ENCODE assay signal across 11 cellular contexts in genomic region chr22:36348760-36349159, GRCh38. TPM values are rescaled to one million over a fixed set of nuclear protein-coding genes. Genes with fewer than 3 reads are reported as not detected.
DNase-seq lines count a peak whose midpoint lies in the region; ATAC-seq, FAIRE-seq and TF ChIP-seq lines count a peak whose summit lies in the region.
"Had no signal": no experiment of that assay in that cellular context is flagged by ENCODE, and none has a peak within 500 bp of the region (broad histone marks: within the 10 kb centered on the region; RNA-seq: fewer than 3 reads in every experiment).

No MANE protein-coding gene starts in this region.

- no peak for ATAC-seq in GM23338
- ATAC-seq in T-cell (replicated peaks in 1 of 4), result peak in 3 of 4 experiments; percentile 29 to 70 (median 34)
- no peak for ATAC-seq in gastrocnemius medialis
- ATAC-seq: left colon had no signal

- H3K27ac Mint-ChIP-seq in GM23338 (peak overlapping the region; percentile 40; the same call in 1 of the 2 replicates), T-cell (peak overlapping the region; percentile 92 to 94)

- TF ChIP-seq POLR2A in endothelial cell of umbilical vein (IDR thresholded peaks at IDR 0.05; ENCODE audit: low read depth, low read length) (no peak), gastrocnemius medialis (IDR thresholded peaks at IDR 0.05) (no peak), suprapubic skin (IDR thresholded peaks at IDR 0.05) (no peak)

- peaks cover 91% of the 10 kb centered on the region for H3K79me2 ChIP-seq in GM23338 (replicated peaks; ENCODE audit: insufficient read depth)
- H3K79me2 ChIP-seq in endothelial cell of umbilical vein (ENCODE audit: control insufficient read depth, insufficient read depth, low read length), result peaks cover 96% of the 10 kb centered on the region

- H3K36me3 Mint-ChIP-seq in GM23338 (ENCODE audit: low read depth), result peaks cover 25% of the 10 kb centered on the region
- H3K36me3 Mint-ChIP-seq in T-cell, result peaks cover 20% of the 10 kb centered on the region

- POLR2A ChIA-PET in T-cell (lab: Charles Lee), result no interaction called here
- POLR2A ChIA-PET in endothelial cell of umbilical vein (lab: Charles Lee), result interaction anchor here (0.7 kb wide), 1 partner anchor 133 kb away, joined by 3 read pairs; the partner anchor contains the start of gene TXN2

- peaks cover 10% of the 10 kb centered on the region for H3K27me3 Mint-ChIP-seq in GM23338 (ENCODE audit: insufficient read depth, low read depth, poor library complexity)
- H3K27me3 Mint-ChIP-seq in T-cell, result no peaks in the 10 kb centered on the region

- no peaks in the 10 kb centered on the region for H3K9me3 ChIP-seq in endothelial cell of umbilical vein (replicated peaks; ENCODE audit: control insufficient read depth, insufficient read depth, low read length)
- H3K9me3 ChIP-seq in gastrocnemius medialis, result no peaks in the 10 kb centered on the region
- no peaks in the 10 kb centered on the region for H3K9me3 ChIP-seq in suprapubic skin

- H3K27me3 ChIP-seq in GM23338 (ENCODE audit: insufficient read depth) (no peaks in the 10 kb centered on the region), endothelial cell of umbilical vein (ENCODE audit: control insufficient read depth in 2 of 2, insufficient read depth in 2 of 2, low read length in 2 of 2) (no peaks in the 10 kb centered on the region), gastrocnemius medialis (no peaks in the 10 kb centered on the region), suprapubic skin (no peaks in the 10 kb centered on the region)

- BruUV-seq in endothelial cell of umbilical vein (replicated peaks; lab: Mats Ljungman, UMichigan), result no TSS peak

- peaks cover 10% of the 10 kb centered on the region; the same call in 1 of the 2 replicates for H3K36me3 ChIP-seq in GM23338 (ENCODE audit: insufficient read depth)
- H3K36me3 ChIP-seq in endothelial cell of umbilical vein (ENCODE audit: control insufficient read depth in 2 of 2, extremely low read depth in 1 of 2, insufficient read depth in 2 of 2, low read length in 2 of 2), result peaks cover 14 to 23% of the 10 kb centered on the region in 2 experiments
- H3K36me3 ChIP-seq in gastrocnemius medialis, result peaks cover 0 to 34% of the 10 kb centered on the region in 2 donors
- peaks cover 12% of the 10 kb centered on the region for H3K36me3 ChIP-seq in suprapubic skin

- no peak for TF ChIP-seq CTCF in GM23338 (conservative IDR thresholded peaks at IDR 0.05; ENCODE audit: low read depth in 2 of 2)
- TF ChIP-seq CTCF in endothelial cell of umbilical vein (IDR thresholded peaks at IDR 0.05; ENCODE audit: extremely low read depth in 1 of 2, insufficient read depth in 1 of 2, low read depth in 1 of 2, low read length in 2 of 2), result no peak
- no peak for TF ChIP-seq CTCF in gastrocnemius medialis (IDR thresholded peaks at IDR 0.05 in 4 of 5, conservative IDR thresholded peaks at IDR 0.05 in 1 of 5)
- no peak for TF ChIP-seq CTCF in suprapubic skin (IDR thresholded peaks at IDR 0.05)

- DNase-seq in GM23338 (ENCODE audit: low spot score) (no peak), T-cell (peak in 2 of 34 experiments; percentile 29 to 51), endothelial cell of umbilical vein (ENCODE audit: low read depth, low spot score) (no peak), gastrocnemius medialis (no peak), suprapubic skin (ENCODE audit: low spot score in 2 of 2) (no peak), NCI-H446 (lab: John Stamatoyannopoulos, UW) (no peak), AML-193 (lab: John Stamatoyannopoulos, UW) (no peak)
- DNase-seq: left colon, NCI-H1105, NCI-H748 treated with DMSO at 0.1 percent for 48 hours, posterior cingulate gyrus had no signal

- H3K4me2 ChIP-seq in GM23338 (no peak overlapping the region), endothelial cell of umbilical vein (ENCODE audit: insufficient read depth, low read length) (no peak overlapping the region)

- no peak for TF ChIP-seq EP300 in suprapubic skin (IDR thresholded peaks at IDR 0.05)

- CTCF ChIA-PET in T-cell (lab: Charles Lee) (interaction anchor here in 1 of 2 donors (0.8 kb wide), 1 partner anchor 122 kb away, joined by 3 read pairs; no protein-coding TSS in a partner anchor), endothelial cell of umbilical vein (lab: Charles Lee) (interaction anchor here (1.2 to 3.0 kb wide), 2 partner anchors 16 to 122 kb away, joined by 5 to 8 read pairs; no protein-coding TSS in a partner anchor)

- dilution Hi-C loops in endothelial cell of umbilical vein (cut with MboI; ENCODE audit: extremely low pct_ligation_motif_present, low sequenced_read_pairs), result no loop called here

- no peak overlapping the region; the same call in 1 of the 2 replicates for H3K27ac ChIP-seq in GM23338 (ENCODE audit: low read depth)
- no peak overlapping the region for H3K27ac ChIP-seq in endothelial cell of umbilical vein (ENCODE audit: insufficient read depth, low read depth, low read length)
- H3K27ac ChIP-seq in gastrocnemius medialis, result peak overlapping the region; percentile 43 to 84 (median 83)
- H3K27ac ChIP-seq in suprapubic skin, result no peak overlapping the region

- H3K4me3 Mint-ChIP-seq in GM23338, result no peak overlapping the region
- H3K4me3 Mint-ChIP-seq in T-cell, result peak overlapping the region; percentile 35 to 98 (median 48)

- intact Hi-C loops in endothelial cell of umbilical vein (cut with micrococcal nuclease), result no loop called here
- intact Hi-C loops in gastrocnemius medialis (cut with DNase I; ENCODE audit: low total_unique reads), result no loop called here

- peaks cover 31% of the 10 kb centered on the region for H3K4me1 ChIP-seq in GM23338 (ENCODE audit: insufficient read depth)
- H3K4me1 ChIP-seq in endothelial cell of umbilical vein (ENCODE audit: control insufficient read depth, extremely low read depth, insufficient read depth, low read length), result peaks cover 80% of the 10 kb centered on the region
- peaks cover 46 to 53% of the 10 kb centered on the region in 2 donors for H3K4me1 ChIP-seq in gastrocnemius medialis
- peaks cover 79% of the 10 kb centered on the region for H3K4me1 ChIP-seq in suprapubic skin

- WGBS in suprapubic skin, result 73% methylated on average over 14 of the region's 14 CpGs

- H3K9me1 ChIP-seq in endothelial cell of umbilical vein (replicated peaks; ENCODE audit: control insufficient read depth, extremely low read depth, insufficient read depth, low read length), result no peaks in the 10 kb centered on the region

- no peak overlapping the region for H3K9ac ChIP-seq in endothelial cell of umbilical vein (replicated peaks; ENCODE audit: extremely low read depth, insufficient read depth, low read length)

- FAIRE-seq in endothelial cell of umbilical vein (lab: Jason Lieb, UNC), result no peak

- H3K4me3 ChIP-seq in GM23338 (no peak overlapping the region), endothelial cell of umbilical vein (replicated peaks in 1 of 3; ENCODE audit: insufficient read depth in 1 of 3, low read depth in 1 of 3, low read length in 3 of 3) (no peak overlapping the region), gastrocnemius medialis (no peak overlapping the region), suprapubic skin (no peak overlapping the region)

- H3K9me2 ChIP-seq in GM23338 (ENCODE audit: insufficient read depth), result no peaks in the 10 kb centered on the region

- H2AFZ ChIP-seq in GM23338 (no peak overlapping the region), endothelial cell of umbilical vein (ENCODE audit: low read depth, low read length) (no peak overlapping the region)

- H3K9me3 Mint-ChIP-seq in GM23338 (no peaks in the 10 kb centered on the region), T-cell (no peaks in the 10 kb centered on the region)

- 0 out of 2 replicates have a peak, but pooled peaks cover 2% of the 10 kb centered on the region for H3F3A ChIP-seq in GM23338 (replicated peaks; ENCODE audit: low read depth)

- H3K4me1 Mint-ChIP-seq in GM23338 (peaks cover 38% of the 10 kb centered on the region), T-cell (peaks cover 88 to 91% (median 89%) of the 10 kb centered on the region in 3 donors)

- in situ Hi-C loops in gastrocnemius medialis (cut with MboI; ENCODE audit: low sequenced_read_pairs in 4 of 4), result no loop called here

- H4K20me1 ChIP-seq in GM23338 (replicated peaks; ENCODE audit: insufficient read depth) (peaks cover 36% of the 10 kb centered on the region), endothelial cell of umbilical vein (replicated peaks; ENCODE audit: control insufficient read depth, extremely low read depth, insufficient read depth, low read length) (no peaks in the 10 kb centered on the region)

TF ChIP-seq in GM23338, 12 proteins besides CTCF, POLR2A, EP300 and RAD21 (continues in another document):
- no peak for TF ChIP-seq EZH2phosphoT487 (IDR thresholded peaks at IDR 0.05; ENCODE audit: unreplicated experiment)

TF ChIP-seq in endothelial cell of umbilical vein, 7 proteins besides CTCF, POLR2A, EP300 and RAD21:
- no peak for TF ChIP-seq MAX (IDR thresholded peaks at IDR 0.05; ENCODE audit: insufficient read depth, insufficient read length)
- TF ChIP-seq POLR2AphosphoS5 (IDR thresholded peaks at IDR 0.05; ENCODE audit: insufficient read depth, low read depth, low read length), result peak; percentile 34

RNA-seq across cellular contexts. Expression of gene MYH9, which starts 39.0 kb away (rescaled TPM):
- total RNA-seq in GM23338 (2014; rRNA removed; shearing (Covaris generic)), result 204 and 233 TPM in 2 replicates
- 55.4 and 58.4 TPM in 2 replicates for polyA plus RNA-seq in GM23338 (2016; fragmentation: Nextera tagmentation; extraction: Ambion mirVana)
- total RNA-seq in T-cell, result 1,000 to 10,000 TPM in 2 of 5 donors, 100 to 1,000 TPM in 3; 816 to 1,109 (median 896) TPM
- total RNA-seq in endothelial cell of umbilical vein, result 1,331 and 1,413 TPM in 2 replicates
- 157 and 188 TPM in 2 replicates for polyA plus RNA-seq in endothelial cell of umbilical vein
- 377 and 396 TPM in 2 replicates for polyA plus RNA-seq in endothelial cell of umbilical vein (2011; cell fraction: cytosol; rRNA removed)
- polyA plus RNA-seq in endothelial cell of umbilical vein (2011; cell fraction: nucleus; rRNA removed), result 759 and 766 TPM in 2 replicates
- 496 and 585 TPM in 2 replicates for polyA plus RNA-seq in endothelial cell of umbilical vein (2012)
- 1,176 and 1,679 TPM in 2 replicates for polyA minus RNA-seq in endothelial cell of umbilical vein
- polyA minus RNA-seq in endothelial cell of umbilical vein (2011; cell fraction: cytosol; rRNA and poly(A)+ RNA removed), result 42.9 TPM
- 498 and 877 TPM in 2 replicates for polyA minus RNA-seq in endothelial cell of umbilical vein (2011; cell fraction: nucleus; rRNA and poly(A)+ RNA removed)
- 100 to 1,000 TPM in 3 of 4 donors, 10 to 100 TPM in 1; 38.9 to 115 (median 104) TPM for total RNA-seq in gastrocnemius medialis
- total RNA-seq in suprapubic skin, result 100 to 1,000 TPM; 284 to 323 (median 294) TPM

Comparison
In these comparisons a context has a peak if more than half of its experiments do, and no peak if none do; other contexts are left out.
1. ATAC-seq: peak in T-cell (3 of 4); none in GM23338 (single experiment) and gastrocnemius medialis (0 of 2).
2. H3K27ac ChIP-seq: peak in gastrocnemius medialis (4 of 4); none in GM23338 (single experiment), endothelial cell of umbilical vein (single experiment) and suprapubic skin (single experiment).